ENCODE assay signal across 10 cellular contexts in the genomic region with DNA sequence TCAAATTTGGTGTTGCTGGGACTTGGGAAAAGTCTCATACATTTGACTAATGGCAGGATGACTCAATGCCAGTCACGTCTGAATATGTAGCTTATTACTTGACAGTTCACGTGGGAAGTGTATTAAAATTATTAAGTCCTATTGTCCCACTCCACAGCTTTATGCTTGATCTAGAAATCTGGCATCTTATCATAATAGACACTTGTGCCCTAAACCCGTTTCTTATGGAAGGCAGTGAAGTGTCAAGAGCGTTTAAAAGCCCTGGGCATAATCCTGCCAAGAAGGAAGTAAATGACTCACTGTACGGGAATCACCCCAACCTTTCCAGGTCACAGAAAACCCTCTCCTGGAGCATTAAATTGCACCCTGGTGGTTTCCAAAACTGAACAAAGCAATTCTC.
A peak's percentile ranks its signal among the peaks of the same experiment; 100 is the strongest.
DNase-seq lines count a peak whose midpoint lies in the region; ATAC-seq and TF ChIP-seq lines count a peak whose summit lies in the region.
"Had no signal": no experiment of that assay in that cellular context is flagged by ENCODE, and none has a peak within 500 bp of the region (broad histone marks: within the 10 kb centered on the region; RNA-seq: fewer than 3 reads in every experiment).

No MANE protein-coding gene starts in this region.

- ATAC-seq in left ventricle myocardium superior (no peak), body of pancreas (peak; percentile 78), left lobe of liver (peak; percentile 23)
- ATAC-seq: activated CD4-positive, alpha-beta T cell treated with anti-CD3 and anti-CD28 coated beads for 36 hours had no signal

- intact Hi-C loops in left ventricle myocardium superior (cut with micrococcal nuclease) (no loop called here), body of pancreas (cut with DNase I) (no loop called here)

- H3K4me1 ChIP-seq in right atrium auricular region, result peaks cover 0 to 20% of the 10 kb centered on the region in 2 donors
- peaks cover 7% of the 10 kb centered on the region for H3K4me1 ChIP-seq in body of pancreas
- H3K4me1 ChIP-seq in suprapubic skin, result peaks cover 19% of the 10 kb centered on the region

- TF ChIP-seq POLR2A in body of pancreas (IDR thresholded peaks at IDR 0.05) (no peak), suprapubic skin (IDR thresholded peaks at IDR 0.05) (no peak)

- no peak for TF ChIP-seq EP300 in suprapubic skin (IDR thresholded peaks at IDR 0.05)

- WGBS in body of pancreas, 2 donors, result 51 to 62% methylated on average over 5 of the region's 5 CpGs
- WGBS in suprapubic skin, result 45% methylated on average over 5 of the region's 5 CpGs

- peak overlapping the region; percentile 23 to 33 for H3K27ac ChIP-seq in right atrium auricular region
- peak overlapping the region in 3 of 4 donors; percentile 8 to 69 (median 46) for H3K27ac ChIP-seq in body of pancreas
- no peak overlapping the region for H3K27ac ChIP-seq in suprapubic skin
- H3K27ac ChIP-seq: ovary had no signal

- TF ChIP-seq CTCF in right atrium auricular region (IDR thresholded peaks at IDR 0.05), result no peak
- TF ChIP-seq CTCF in body of pancreas (IDR thresholded peaks at IDR 0.05), result no peak
- TF ChIP-seq CTCF in suprapubic skin (IDR thresholded peaks at IDR 0.05), result no peak

- H3K36me3 ChIP-seq in right atrium auricular region (no peaks in the 10 kb centered on the region), body of pancreas (replicated peaks in 1 of 2; ENCODE audit: insufficient read depth in 1 of 2, low read depth in 2 of 2) (no peaks in the 10 kb centered on the region), suprapubic skin (peaks cover 8% of the 10 kb centered on the region)
- H3K36me3 ChIP-seq: ovary had no signal

- H3K27me3 ChIP-seq in right atrium auricular region (no peaks in the 10 kb centered on the region), body of pancreas (no peaks in the 10 kb centered on the region), suprapubic skin (no peaks in the 10 kb centered on the region)
- H3K27me3 ChIP-seq: ovary had no signal

- H3K9me3 ChIP-seq in right atrium auricular region (no peaks in the 10 kb centered on the region), body of pancreas (no peaks in the 10 kb centered on the region), suprapubic skin (no peaks in the 10 kb centered on the region)
- H3K9me3 ChIP-seq: ovary had no signal

- H3K4me3 ChIP-seq in right atrium auricular region (no peak overlapping the region), body of pancreas (no peak overlapping the region), suprapubic skin (no peak overlapping the region)
- H3K4me3 ChIP-seq: ovary had no signal

- DNase-seq in right atrium auricular region (ENCODE audit: low spot score) (no peak), left ventricle myocardium superior (no peak), body of pancreas (peak in 2 of 4 donors; percentile 13 to 33), left lobe of liver (ENCODE audit: low spot score) (no peak), nucleus accumbens (lab: John Stamatoyannopoulos, UW) (no peak), suprapubic skin (ENCODE audit: low spot score in 2 of 2) (no peak), NCI-H524 treated with DMSO at 0.1 percent for 48 hours (lab: John Stamatoyannopoulos, UW) (no peak)
- no peak for DNase-seq in effector CD8-positive, alpha-beta T cell (lab: John Stamatoyannopoulos, UW)
- DNase-seq: activated CD4-positive, alpha-beta T cell treated with anti-CD3 and anti-CD28 coated beads for 36 hours; ovary had no signal
